In genomic region chr5:72611111-72611724, GRCh38 we compare ENCODE assay signal across 8 cellular contexts.
DNase-seq lines count a peak whose midpoint lies in the region; ATAC-seq and TF ChIP-seq lines count a peak whose summit lies in the region.

No MANE protein-coding gene starts in this region.

- H3K36me3 ChIP-seq in CD4-positive, CD25-positive, alpha-beta regulatory T cell (ENCODE audit: control insufficient read depth, insufficient read depth, low read length): no peaks in the 10 kb centered on the region
- H3K36me3 ChIP-seq in ascending aorta: no peaks in the 10 kb centered on the region

- H3K27ac ChIP-seq in CD4-positive, CD25-positive, alpha-beta regulatory T cell (ENCODE audit: insufficient read depth, low read length, poor library complexity, severe bottlenecking): no peak overlapping the region
- no peak overlapping the region for H3K27ac ChIP-seq in ascending aorta
- no peak overlapping the region for H3K27ac ChIP-seq in right cardiac atrium (ENCODE audit: low read length)

- H3K9me3 Mint-ChIP-seq in CD4-positive, CD25-positive, alpha-beta regulatory T cell: no peaks in the 10 kb centered on the region

- ATAC-seq in CD4-positive, CD25-positive, alpha-beta regulatory T cell (ENCODE audit: low read depth in 2 of 2): peak in 1 of 2 donors; percentile 52
- ATAC-seq in GM21576 (IDR thresholded peaks at IDR 0.05; ENCODE audit: unreplicated experiment) (peak; percentile 62), right cardiac atrium (peak; percentile 97 to 98), GM21528 (IDR thresholded peaks at IDR 0.05; ENCODE audit: low FRiP score, unreplicated experiment) (no peak)

- no peaks in the 10 kb centered on the region for H3K9me3 ChIP-seq in CD4-positive, CD25-positive, alpha-beta regulatory T cell (ENCODE audit: control insufficient read depth in 2 of 2, low read length in 2 of 2)
- no peaks in the 10 kb centered on the region for H3K9me3 ChIP-seq in ascending aorta
- no peaks in the 10 kb centered on the region for H3K9me3 ChIP-seq in right cardiac atrium (ENCODE audit: control insufficient read depth, low read length)

- no peak overlapping the region for H3K4me3 Mint-ChIP-seq in CD4-positive, CD25-positive, alpha-beta regulatory T cell

- 22% methylated on average over 7 of the region's 7 CpGs for WGBS in right cardiac atrium

- no peak overlapping the region for H3K4me3 ChIP-seq in CD4-positive, CD25-positive, alpha-beta regulatory T cell (ENCODE audit: low read depth, low read length)
- no peak overlapping the region for H3K4me3 ChIP-seq in ascending aorta
- no peak overlapping the region for H3K4me3 ChIP-seq in right cardiac atrium (ENCODE audit: low read length)
- no peak overlapping the region for H3K4me3 ChIP-seq in retinal pigment epithelial cell (ENCODE audit: low read length)

- H3K4me1 Mint-ChIP-seq in CD4-positive, CD25-positive, alpha-beta regulatory T cell: no peaks in the 10 kb centered on the region

- no peaks in the 10 kb centered on the region for H3K36me3 Mint-ChIP-seq in CD4-positive, CD25-positive, alpha-beta regulatory T cell

- TF ChIP-seq CTCF in ascending aorta (IDR thresholded peaks at IDR 0.05) (peak; percentile 67 to 90 (median 90)), retinal pigment epithelial cell (conservative IDR thresholded peaks at IDR 0.05; ENCODE audit: low read depth, low read length) (peak; percentile 100)

- peak; percentile 3 to 51 (median 10) for DNase-seq in CD4-positive, CD25-positive, alpha-beta regulatory T cell
- peak; percentile 57 for DNase-seq in NCI-H1105 (lab: John Stamatoyannopoulos, UW)
- peak; percentile 73 for DNase-seq in SKM-1 treated with dmso at 0.1 percent for 144 hours (lab: John Stamatoyannopoulos, UW; ENCODE audit: unreplicated experiment)
- peak in 1 of 2 donors; percentile 82 for DNase-seq in ascending aorta (ENCODE audit: low spot score in 2 of 2)
- DNase-seq in right cardiac atrium: peak; percentile 80 to 90 (median 88)
- peak; percentile 34 for DNase-seq in retinal pigment epithelial cell (ENCODE audit: low read depth)

- H3K27me3 Mint-ChIP-seq in CD4-positive, CD25-positive, alpha-beta regulatory T cell: peaks cover 11% of the 10 kb centered on the region

- H3K27ac Mint-ChIP-seq in CD4-positive, CD25-positive, alpha-beta regulatory T cell: peak overlapping the region in 1 of 3 donors; percentile 45

- peaks cover 5% of the 10 kb centered on the region for H3K27me3 ChIP-seq in CD4-positive, CD25-positive, alpha-beta regulatory T cell (ENCODE audit: control insufficient read depth, insufficient read depth, low read length)
- no peaks in the 10 kb centered on the region for H3K27me3 ChIP-seq in ascending aorta
- no peaks in the 10 kb centered on the region for H3K27me3 ChIP-seq in right cardiac atrium (ENCODE audit: control insufficient read depth, insufficient read depth)

- intact Hi-C loops in ascending aorta (cut with DNase I): loop anchor here (1.0 to 5.0 kb wide), 2 partner anchors 205 to 231 kb away; partner anchors contain the start of gene TNPO1
- intact Hi-C loops in right cardiac atrium (cut with DNase I): loop anchor here in 2 of 4 donors (2.0 to 5.0 kb wide), 2 partner anchors 206 kb away; partner anchors contain the start of gene TNPO1 (in 2 of the 2)

- H3K4me1 ChIP-seq in CD4-positive, CD25-positive, alpha-beta regulatory T cell (ENCODE audit: control insufficient read depth, insufficient read depth, low read length, poor library complexity, severe bottlenecking): no peaks in the 10 kb centered on the region
- H3K4me1 ChIP-seq in ascending aorta: no peaks in the 10 kb centered on the region
- no peaks in the 10 kb centered on the region for H3K4me1 ChIP-seq in right cardiac atrium (ENCODE audit: control insufficient read depth, insufficient read depth, low read length)
